Comparison of ENCODE assay signal across 8 cellular contexts in the genomic region with DNA sequence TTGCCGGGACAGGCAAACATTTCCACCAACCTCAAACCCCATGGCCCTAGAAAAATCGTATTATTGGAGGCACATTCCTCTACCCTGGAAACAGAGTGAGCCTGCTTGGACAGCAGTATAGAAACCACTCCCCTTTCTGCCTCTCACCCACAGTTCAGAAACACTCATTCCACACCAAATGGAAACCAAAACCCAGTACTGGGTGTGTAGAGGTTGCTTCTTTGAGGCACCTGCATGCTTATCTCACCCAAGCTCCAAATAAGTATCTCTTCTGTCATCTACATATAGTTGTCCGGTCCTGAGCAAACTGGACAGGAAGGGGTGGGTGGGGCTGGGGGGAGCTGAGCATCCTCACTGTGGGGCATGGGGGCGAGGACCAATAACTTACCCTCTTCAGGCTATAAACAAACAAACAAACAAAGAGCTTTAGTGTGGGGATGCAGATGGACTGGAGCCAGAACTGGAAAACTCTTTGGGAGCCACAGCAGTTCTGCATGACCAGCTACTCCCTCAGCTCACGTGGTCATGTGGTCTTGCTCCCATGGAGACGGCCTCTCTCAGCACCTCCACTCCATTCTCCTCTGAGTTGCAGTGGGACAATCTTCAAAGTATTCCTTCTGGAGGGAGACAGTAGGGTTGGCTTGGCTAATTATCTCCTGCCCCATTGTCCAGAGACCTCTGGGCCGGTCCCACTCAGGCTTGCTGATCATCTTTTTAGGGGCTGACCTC. TPM values are rescaled to one million over a fixed set of nuclear protein-coding genes. Genes with fewer than 3 reads are reported as not detected.
A peak's percentile ranks its signal among the peaks of the same experiment; 100 is the strongest.
DNase-seq lines count a peak whose midpoint lies in the region; ATAC-seq and TF ChIP-seq lines count a peak whose summit lies in the region.

No MANE protein-coding gene starts in this region.

- H3K9me3 Mint-ChIP-seq in activated T-cell treated with anti-CD3 and anti-CD28 coated beads, Interleukin-2, amount 50 U/mL, for 4 hours, result no peaks in the 10 kb centered on the region
- no peaks in the 10 kb centered on the region for H3K9me3 Mint-ChIP-seq in naive thymus-derived CD4-positive, alpha-beta T cell

- POLR2A ChIA-PET in naive thymus-derived CD4-positive, alpha-beta T cell (lab: Charles Lee), result interaction anchor here (0.6 to 1.3 kb wide), 3 partner anchors 8 to 1310 kb away, joined by 3 to 4 read pairs (median 3); partner anchors contain the start of gene PLAAT4

- no peak overlapping the region for H3K4me3 ChIP-seq in RWPE2 (ENCODE audit: severe bottlenecking)
- no peak overlapping the region for H3K4me3 ChIP-seq in naive thymus-derived CD4-positive, alpha-beta T cell (ENCODE audit: low read length)

- H3K27me3 Mint-ChIP-seq in activated T-cell treated with anti-CD3 and anti-CD28 coated beads, Interleukin-2, amount 50 U/mL, for 4 hours (ENCODE audit: low read depth), result no peaks in the 10 kb centered on the region
- no peaks in the 10 kb centered on the region for H3K27me3 Mint-ChIP-seq in naive thymus-derived CD4-positive, alpha-beta T cell

- H3K4me3 Mint-ChIP-seq in activated T-cell treated with anti-CD3 and anti-CD28 coated beads, Interleukin-2, amount 50 U/mL, for 4 hours, result no peak overlapping the region
- peak overlapping the region in 5 of 10 donors; percentile 12 to 60 (median 22) for H3K4me3 Mint-ChIP-seq in naive thymus-derived CD4-positive, alpha-beta T cell

- H3K4me1 Mint-ChIP-seq in activated T-cell treated with anti-CD3 and anti-CD28 coated beads, Interleukin-2, amount 50 U/mL, for 4 hours (ENCODE audit: low read depth), result peaks cover 63% of the 10 kb centered on the region
- H3K4me1 Mint-ChIP-seq in naive thymus-derived CD4-positive, alpha-beta T cell, result peaks cover 38 to 72% (median 66%) of the 10 kb centered on the region in 7 donors

- no peaks in the 10 kb centered on the region for H3K27me3 ChIP-seq in RWPE2 (ENCODE audit: insufficient read depth, poor library complexity, severe bottlenecking)
- H3K27me3 ChIP-seq in naive thymus-derived CD4-positive, alpha-beta T cell (ENCODE audit: control insufficient read depth in 2 of 2, insufficient read depth in 2 of 2, low read length in 2 of 2), result no peaks in the 10 kb centered on the region

- CTCF ChIA-PET in naive thymus-derived CD4-positive, alpha-beta T cell (lab: Charles Lee), result interaction anchor here (0.6 to 1.6 kb wide), 3 partner anchors 9 to 174 kb away, joined by 3 to 7 read pairs (median 4); no protein-coding TSS in a partner anchor

- TF ChIP-seq CTCF in RWPE2 (IDR thresholded peaks at IDR 0.05; ENCODE audit: poor library complexity, severe bottlenecking), result no peak

- in situ Hi-C loops in KBM-7 (cut with MboI; ENCODE audit: low pct_unique_long_range_greater_than_20kb, low sequenced_read_pairs), result no loop called here

- H3K36me3 ChIP-seq in RWPE2 (ENCODE audit: low read depth), result no peaks in the 10 kb centered on the region
- H3K36me3 ChIP-seq in naive thymus-derived CD4-positive, alpha-beta T cell (ENCODE audit: control insufficient read depth in 2 of 3, insufficient read depth in 3 of 3, low read length in 3 of 3), result no peaks in the 10 kb centered on the region

- ATAC-seq in activated T-cell treated with anti-CD3 and anti-CD28 coated beads, Interleukin-2, amount 50 U/mL, for 4 hours, result peak; percentile 58 to 59
- peak; percentile 55 for ATAC-seq in HG02973 (IDR thresholded peaks at IDR 0.05; ENCODE audit: unreplicated experiment)
- ATAC-seq in RWPE2 (ENCODE audit: low read depth), result no peak
- ATAC-seq in naive thymus-derived CD4-positive, alpha-beta T cell, result no peak

- H3K4me1 ChIP-seq in RWPE2 (ENCODE audit: insufficient read depth, poor library complexity, severe bottlenecking), result peaks cover 44% of the 10 kb centered on the region
- H3K4me1 ChIP-seq in naive thymus-derived CD4-positive, alpha-beta T cell (ENCODE audit: control insufficient read depth in 2 of 2, insufficient read depth in 2 of 2, low read length in 2 of 2), result peaks cover 35 to 46% of the 10 kb centered on the region in 2 donors

- peak overlapping the region; percentile 75 for H3K27ac ChIP-seq in RWPE2 (ENCODE audit: poor library complexity, severe bottlenecking)
- no peak overlapping the region for H3K27ac ChIP-seq in naive thymus-derived CD4-positive, alpha-beta T cell (ENCODE audit: low read depth, low read length)

- no peaks in the 10 kb centered on the region for H3K36me3 Mint-ChIP-seq in activated T-cell treated with anti-CD3 and anti-CD28 coated beads, Interleukin-2, amount 50 U/mL, for 4 hours (ENCODE audit: insufficient read depth)
- no peaks in the 10 kb centered on the region for H3K36me3 Mint-ChIP-seq in naive thymus-derived CD4-positive, alpha-beta T cell

- H3K27ac Mint-ChIP-seq in naive thymus-derived CD4-positive, alpha-beta T cell, result peak overlapping the region in 5 of 9 donors; percentile 29 to 82 (median 68)

- no peak for DNase-seq in activated T-cell treated with anti-CD3 and anti-CD28 coated beads, Interleukin-2, amount 50 U/mL, for 4 hours
- no peak for DNase-seq in activated T-cell treated with anti-CD3 and anti-CD28 coated beads, Interleukin-2, amount 50 U/mL, for 1 hour
- DNase-seq in RWPE2 (ENCODE audit: low spot score) (no peak), cardiac septum (ENCODE audit: low spot score) (no peak), KBM-7 (no peak)
- DNase-seq in naive thymus-derived CD4-positive, alpha-beta T cell, result peak in 1 of 9 donors; percentile 38
- DNase-seq in stimulated activated naive CD4-positive, alpha-beta T cell treated with Interleukin-2 at 50 U/mL for 16 hours (lab: John Stamatoyannopoulos, UW), result no peak

- intact Hi-C loops in naive thymus-derived CD4-positive, alpha-beta T cell (cut with micrococcal nuclease), result loop anchor here in 1 of 2 donors (1.0 to 10.0 kb wide), 3 partner anchors 10 to 111 kb away; partner anchors contain the start of gene ATL3
- intact Hi-C loops in cardiac septum (cut with DNase I), result no loop called here

- H3K9me3 ChIP-seq in RWPE2 (ENCODE audit: severe bottlenecking), result no peaks in the 10 kb centered on the region
- H3K9me3 ChIP-seq in naive thymus-derived CD4-positive, alpha-beta T cell (ENCODE audit: control insufficient read depth in 2 of 3, low read length in 3 of 3), result no peaks in the 10 kb centered on the region

RNA-seq across cellular contexts. Expression of gene PLAAT2, which starts 1.0 kb away (rescaled TPM):
- total RNA-seq in activated T-cell treated with anti-CD3 and anti-CD28 coated beads, Interleukin-2, amount 50 U/mL, for 4 hours, result not detected
- under 1 TPM in 1 of 5 experiments, not detected in 4; 0.51 TPM for total RNA-seq in naive thymus-derived CD4-positive, alpha-beta T cell
- polyA plus RNA-seq in naive thymus-derived CD4-positive, alpha-beta T cell, result not detected
- total RNA-seq in cardiac septum, result not detected

RNA-seq across cellular contexts. Expression of gene PLAAT4, which starts 27.6 kb away (rescaled TPM):
- total RNA-seq in activated T-cell treated with anti-CD3 and anti-CD28 coated beads, Interleukin-2, amount 50 U/mL, for 4 hours, result 1 to 10 TPM; 5.7 to 8.0 (median 7.4) TPM
- total RNA-seq in naive thymus-derived CD4-positive, alpha-beta T cell, result 100 to 1,000 TPM in 4 of 5 experiments, 10 to 100 TPM in 1; 96.2 to 170 (median 122) TPM
- 100 to 1,000 TPM; 430 to 468 TPM for polyA plus RNA-seq in naive thymus-derived CD4-positive, alpha-beta T cell
- 6.9 TPM for total RNA-seq in cardiac septum

RNA-seq across cellular contexts. Expression of gene PLAAT3, which starts 50.0 kb away (rescaled TPM):
- 1 to 10 TPM in 1 of 3 donors, under 1 TPM in 2; 0.63 to 1.7 (median 0.90) TPM for total RNA-seq in activated T-cell treated with anti-CD3 and anti-CD28 coated beads, Interleukin-2, amount 50 U/mL, for 4 hours
- total RNA-seq in naive thymus-derived CD4-positive, alpha-beta T cell, result 10 to 100 TPM in 1 of 5 experiments, 1 to 10 TPM in 3, under 1 TPM in 1; 0.92 to 10.3 (median 2.0) TPM
- polyA plus RNA-seq in naive thymus-derived CD4-positive, alpha-beta T cell, result 1 to 10 TPM; 1.9 to 4.8 TPM
- total RNA-seq in cardiac septum, result 109 TPM

RNA-seq across cellular contexts. Expression of gene LGALS12, which starts 58.3 kb away (rescaled TPM):
- total RNA-seq in activated T-cell treated with anti-CD3 and anti-CD28 coated beads, Interleukin-2, amount 50 U/mL, for 4 hours, result not detected
- total RNA-seq in naive thymus-derived CD4-positive, alpha-beta T cell, result 1 to 10 TPM in 1 of 5 experiments, not detected in 4; 1.3 TPM
- not detected for polyA plus RNA-seq in naive thymus-derived CD4-positive, alpha-beta T cell
- total RNA-seq in cardiac septum, result 0.83 TPM

Comparison
In these comparisons a context has a peak if more than half of its experiments do, and no peak if none do; other contexts are left out.
1. ATAC-seq: peak in activated T-cell treated with anti-CD3 and anti-CD28 coated beads, Interleukin-2, amount 50 U/mL, for 4 hours (2 of 2) and HG02973 (single experiment); none in RWPE2 (single experiment) and naive thymus-derived CD4-positive, alpha-beta T cell (single experiment).
2. RNA of gene PLAAT4, which starts 27.6 kb away (total RNA-seq): 96.2 to 170 TPM in naive thymus-derived CD4-positive, alpha-beta T cell; 5.7 to 8.0 TPM in activated T-cell treated with anti-CD3 and anti-CD28 coated beads, Interleukin-2, amount 50 U/mL, for 4 hours and 6.9 TPM in cardiac septum (single experiment); every median in the first group is over 10 times any median in the second.